In the genomic region with DNA sequence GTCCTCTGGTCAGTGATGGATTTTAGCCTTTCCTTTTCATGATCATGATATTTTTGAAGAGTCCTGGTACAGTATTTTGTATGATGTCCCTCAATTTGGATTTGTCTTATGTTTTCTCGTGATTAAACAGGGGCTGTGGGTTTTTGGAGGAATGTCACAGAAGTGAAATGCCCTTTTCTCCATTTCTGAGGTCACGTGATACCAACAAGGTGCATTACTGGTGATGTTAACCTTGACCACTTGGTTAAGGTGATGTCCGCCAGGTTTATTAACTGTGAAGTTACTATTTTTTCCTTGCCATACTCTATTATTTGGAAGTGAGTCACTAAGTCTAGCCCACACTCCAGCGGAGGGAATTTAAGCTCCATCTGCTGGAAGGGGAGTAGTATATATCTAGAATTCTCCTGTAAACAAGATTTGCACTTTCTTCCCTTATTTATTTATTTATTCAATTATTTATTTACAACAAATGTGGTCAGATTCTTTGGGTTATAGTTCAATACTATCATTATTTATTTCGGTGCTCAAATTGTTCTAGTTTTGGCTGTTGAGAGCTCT, we compare ENCODE assay signal across 10 cellular contexts.
DNase-seq lines count a peak whose midpoint lies in the region; ATAC-seq, FAIRE-seq and TF ChIP-seq lines count a peak whose summit lies in the region.
"Had no signal": no experiment of that assay in that cellular context is flagged by ENCODE, and none has a peak within 500 bp of the region (broad histone marks: within the 10 kb centered on the region; RNA-seq: fewer than 3 reads in every experiment).

No MANE protein-coding gene starts in this region.

- DNase-seq in heart left ventricle (no peak), Right ventricle myocardium superior (no peak), RWPE2 (ENCODE audit: low spot score) (no peak), fibroblast of peridontal ligament (ENCODE audit: extremely low read depth) (peak; percentile 72), upper lobe of right lung (no peak), cerebellum (ENCODE audit: low spot score) (no peak), T-cell (no peak), GM12891 (ENCODE audit: insufficient read length, low spot score) (no peak)
- DNase-seq: left colon; stimulated activated CD4-positive, alpha-beta T cell treated with anti-CD3 and anti-CD28 coated beads, Interleukin-12 subunit alpha, Interleukin-12 subunit beta, amount 100 ng/mL, for 4 hours had no signal

- no peaks in the 10 kb centered on the region for H3K36me3 Mint-ChIP-seq in T-cell

- CTCF ChIA-PET in T-cell (lab: Charles Lee): no interaction called here

- H3K9me3 ChIP-seq in heart left ventricle (peaks cover 0 to 3% (median 0%) of the 10 kb centered on the region in 12 donors), RWPE2 (ENCODE audit: severe bottlenecking) (no peaks in the 10 kb centered on the region), upper lobe of right lung (no peaks in the 10 kb centered on the region)

- H3K9me3 Mint-ChIP-seq in T-cell: no peaks in the 10 kb centered on the region

- peaks cover 0 to 1% of the 10 kb centered on the region in 2 donors for H3K27me3 Mint-ChIP-seq in T-cell

- H3K4me1 Mint-ChIP-seq in T-cell: peaks cover 36 to 46% (median 45%) of the 10 kb centered on the region in 3 donors

- no peak overlapping the region for H3K27ac Mint-ChIP-seq in T-cell

- no peak for ATAC-seq in heart left ventricle
- no peak for ATAC-seq in Right ventricle myocardium superior (ENCODE audit: poor library complexity)
- peak; percentile 68 for ATAC-seq in RWPE2 (ENCODE audit: low read depth)
- ATAC-seq in upper lobe of right lung: peak; percentile 40
- no peak for ATAC-seq in T-cell (replicated peaks in 1 of 4)
- ATAC-seq: left colon had no signal

- POLR2A ChIA-PET in T-cell (lab: Charles Lee): interaction anchor here in 1 of 2 donors (1.0 kb wide), 1 partner anchor 7 kb away, joined by 3 read pairs; no protein-coding TSS in a partner anchor

- H3K4me3 ChIP-seq in heart left ventricle (no peak overlapping the region), RWPE2 (ENCODE audit: severe bottlenecking) (no peak overlapping the region), upper lobe of right lung (no peak overlapping the region)

- 81 to 90% (median 84%) methylated on average over 5 of the region's 5 CpGs for WGBS in heart left ventricle, 4 donors

- intact Hi-C loops in heart left ventricle (cut with DNase I) (loop anchor here in 7 of 10 donors (2.0 to 10.0 kb wide), 3 partner anchors 220 to 223 kb away; no protein-coding TSS in a partner anchor), Right ventricle myocardium superior (cut with DNase I) (loop anchor here (10.0 kb wide), 2 partner anchors 170 to 220 kb away; no protein-coding TSS in a partner anchor), upper lobe of right lung (cut with DNase I) (no loop called here)

- TF ChIP-seq POLR2A in heart left ventricle (IDR thresholded peaks at IDR 0.05): no peak
- no peak for TF ChIP-seq POLR2A in GM12891 (IDR thresholded peaks at IDR 0.05; ENCODE audit: low read depth, low read length)

- FAIRE-seq in GM12891 (lab: Jason Lieb, UNC): no peak

- H3K36me3 ChIP-seq in heart left ventricle (no peaks in the 10 kb centered on the region), RWPE2 (ENCODE audit: low read depth) (no peaks in the 10 kb centered on the region), upper lobe of right lung (no peaks in the 10 kb centered on the region)

- TF ChIP-seq CTCF in heart left ventricle (IDR thresholded peaks at IDR 0.05) (peak in 10 of 12 donors; percentile 13 to 55 (median 34)), RWPE2 (IDR thresholded peaks at IDR 0.05; ENCODE audit: poor library complexity, severe bottlenecking) (peak; percentile 67), upper lobe of right lung (IDR thresholded peaks at IDR 0.05) (peak; percentile 26)

- H3K4me1 ChIP-seq in heart left ventricle: peaks cover 0 to 35% (median 0%) of the 10 kb centered on the region in 12 donors
- H3K4me1 ChIP-seq in RWPE2 (ENCODE audit: insufficient read depth, poor library complexity, severe bottlenecking): peaks cover 3% of the 10 kb centered on the region
- H3K4me1 ChIP-seq in upper lobe of right lung: peaks cover 11% of the 10 kb centered on the region

- H3K27me3 ChIP-seq in heart left ventricle (no peaks in the 10 kb centered on the region), RWPE2 (ENCODE audit: insufficient read depth, poor library complexity, severe bottlenecking) (no peaks in the 10 kb centered on the region), upper lobe of right lung (no peaks in the 10 kb centered on the region)

- no peak overlapping the region for H3K4me3 Mint-ChIP-seq in T-cell

- H3K27ac ChIP-seq in heart left ventricle (no peak overlapping the region), RWPE2 (ENCODE audit: poor library complexity, severe bottlenecking) (no peak overlapping the region), upper lobe of right lung (no peak overlapping the region)

TF ChIP-seq in GM12891, 5 proteins besides CTCF, POLR2A, EP300 and RAD21:
- no peak for TF ChIP-seq POLR2AphosphoS5 (IDR thresholded peaks at IDR 0.05; ENCODE audit: low read depth, low read length)
- no peak for TF ChIP-seq SPI1 (IDR thresholded peaks at IDR 0.05; ENCODE audit: low read depth, low read length)
- no peak for TF ChIP-seq POU2F2 (IDR thresholded peaks at IDR 0.05; ENCODE audit: low read depth, low read length)
- no peak for TF ChIP-seq PAX5 (IDR thresholded peaks at IDR 0.05; ENCODE audit: insufficient read depth, low read length, severe bottlenecking)
- TF ChIP-seq TAF1 (IDR thresholded peaks at IDR 0.05; ENCODE audit: low read depth, low read length): no peak

Comparison
In these comparisons a context has a peak if more than half of its experiments do, and no peak if none do; other contexts are left out.
1. ATAC-seq: peak in RWPE2 (single experiment) and upper lobe of right lung (single experiment); none in heart left ventricle (0 of 4), Right ventricle myocardium superior (single experiment) and T-cell (0 of 4).
2. Peak in every context shown above with its lines, with median percentiles within 50 percentile points of each other: CTCF ChIP-seq.